18 cellular contexts compared by ENCODE assay signal in genomic region chr16:84068041-84068440, GRCh38. TPM values are rescaled to one million over a fixed set of nuclear protein-coding genes. Genes with fewer than 3 reads are reported as not detected.
DNase-seq lines count a peak whose midpoint lies in the region; ATAC-seq and TF ChIP-seq lines count a peak whose summit lies in the region.
"Had no signal": no experiment of that assay in that cellular context is flagged by ENCODE, and none has a peak within 500 bp of the region (broad histone marks: within the 10 kb centered on the region; RNA-seq: fewer than 3 reads in every experiment).

No MANE protein-coding gene starts in this region.

- H3K79me2 ChIP-seq in SK-N-SH (ENCODE audit: insufficient read depth), result no peaks in the 10 kb centered on the region

- TF ChIP-seq CTCF in CD14-positive monocyte (IDR thresholded peaks at IDR 0.05), result no peak
- TF ChIP-seq CTCF in neutrophil (IDR thresholded peaks at IDR 0.05), result no peak
- TF ChIP-seq CTCF in SK-N-SH (IDR thresholded peaks at IDR 0.05), result no peak

- ATAC-seq in HG02840 (IDR thresholded peaks at IDR 0.05; ENCODE audit: low FRiP score, unreplicated experiment), result no peak
- ATAC-seq: CD8-positive, alpha-beta T cell; HCT116; HepG2 had no signal

- H3K27me3 ChIP-seq in neutrophil, result no peaks in the 10 kb centered on the region
- no peaks in the 10 kb centered on the region for H3K27me3 ChIP-seq in SK-N-SH (ENCODE audit: insufficient read depth)
- H3K27me3 ChIP-seq: BLaER1 had no signal

- H3K9me3 ChIP-seq in neutrophil, result no peaks in the 10 kb centered on the region
- no peaks in the 10 kb centered on the region for H3K9me3 ChIP-seq in SK-N-SH
- H3K9me3 ChIP-seq: BLaER1 had no signal

- H3F3A ChIP-seq in SK-N-SH (replicated peaks; ENCODE audit: insufficient read depth), result peaks cover 16% of the 10 kb centered on the region

- no peak overlapping the region for H3K4me2 ChIP-seq in SK-N-SH
- H3K4me2 ChIP-seq: BLaER1 had no signal

- H3K4me3 ChIP-seq in neutrophil (ENCODE audit: low read depth in 1 of 2, low read length in 1 of 2) (no peak overlapping the region), SK-N-SH (ENCODE audit: low read depth in 2 of 2, low read length in 1 of 2) (no peak overlapping the region)
- H3K4me3 ChIP-seq: BLaER1 had no signal

- peaks cover 41% of the 10 kb centered on the region for H3K36me3 ChIP-seq in neutrophil
- peaks cover 57 to 78% of the 10 kb centered on the region in 2 experiments for H3K36me3 ChIP-seq in SK-N-SH (replicated peaks in 1 of 2; ENCODE audit: control insufficient read depth in 1 of 2, insufficient read depth in 2 of 2, low read length in 1 of 2)

- POLR2A ChIA-PET in SK-N-SH (lab: Yijun Ruan, JAX), result no interaction called here

- H3K27ac ChIP-seq in neutrophil, result peak overlapping the region; percentile 88
- H3K27ac ChIP-seq in SK-N-SH (ENCODE audit: low read depth in 2 of 2, low read length in 1 of 2), result no peak overlapping the region
- H3K27ac ChIP-seq: BLaER1 had no signal

- TF ChIP-seq RAD21 in SK-N-SH (IDR thresholded peaks at IDR 0.05; ENCODE audit: low read length), result no peak

- H4K20me1 ChIP-seq in SK-N-SH (ENCODE audit: insufficient read depth), result no peaks in the 10 kb centered on the region

- CTCF ChIA-PET in SK-N-SH (lab: Yijun Ruan, JAX), result interaction anchor here (1.0 to 21.4 kb wide), 4 partner anchors 15 to 142 kb away, joined by 3 to 470 read pairs (median 86); partner anchors contain the start of gene OSGIN1

- H3K27ac Mint-ChIP-seq in CD14-positive monocyte, result peak overlapping the region in 6 of 7 donors; percentile 76 to 97 (median 96)
- peak overlapping the region; percentile 90 for H3K27ac Mint-ChIP-seq in dendritic cell treated with granulocyte-macrophage colony-stimulating factor and Interleukin-4, amounts not matched to agents 40 ng/mL and 50 ng/mL, for 4 days
- H3K27ac Mint-ChIP-seq: CD8-positive, alpha-beta T cell; HFFc6 had no signal

- peaks cover 31% of the 10 kb centered on the region for H3K4me1 Mint-ChIP-seq in CD14-positive monocyte
- H3K4me1 Mint-ChIP-seq in dendritic cell treated with granulocyte-macrophage colony-stimulating factor and Interleukin-4, amounts not matched to agents 40 ng/mL and 50 ng/mL, for 4 days (ENCODE audit: low read depth), result peaks cover 46% of the 10 kb centered on the region

- H3K9ac ChIP-seq in SK-N-SH, result no peak overlapping the region
- H3K9ac ChIP-seq: BLaER1 had no signal

- H2AFZ ChIP-seq in SK-N-SH (ENCODE audit: low read depth), result no peak overlapping the region

- H3K9me2 ChIP-seq in SK-N-SH, result no peaks in the 10 kb centered on the region

- WGBS in SK-N-SH (ENCODE audit: low lambda C conversion rate), result 96% methylated on average over 8 of the region's 8 CpGs

- no peaks in the 10 kb centered on the region for H3K9me3 Mint-ChIP-seq in CD14-positive monocyte
- H3K9me3 Mint-ChIP-seq in dendritic cell treated with granulocyte-macrophage colony-stimulating factor and Interleukin-4, amounts not matched to agents 40 ng/mL and 50 ng/mL, for 4 days, result no peaks in the 10 kb centered on the region
- H3K9me3 Mint-ChIP-seq: CD8-positive, alpha-beta T cell; HFFc6; IgD-negative memory B cell had no signal

- intact Hi-C loops in CD14-positive monocyte (cut with micrococcal nuclease), result loop anchor here in 1 of 2 donors (5.0 kb wide), 2 partner anchors 34 to 114 kb away; no protein-coding TSS in a partner anchor
- intact Hi-C loops in dendritic cell treated with granulocyte-macrophage colony-stimulating factor and Interleukin-4, amounts not matched to agents 40 ng/mL and 50 ng/mL, for 4 days (cut with micrococcal nuclease), result loop anchor here (2.0 to 10.0 kb wide), 2 partner anchors 49 to 107 kb away; partner anchors contain the start of gene MBTPS1

- no peak overlapping the region for H3K4me3 Mint-ChIP-seq in CD14-positive monocyte
- H3K4me3 Mint-ChIP-seq in dendritic cell treated with granulocyte-macrophage colony-stimulating factor and Interleukin-4, amounts not matched to agents 40 ng/mL and 50 ng/mL, for 4 days, result no peak overlapping the region
- H3K4me3 Mint-ChIP-seq: CD8-positive, alpha-beta T cell; HFFc6; IgD-negative memory B cell had no signal

- no peak for DNase-seq in CD14-positive monocyte (ENCODE audit: low spot score)
- peak; percentile 60 for DNase-seq in NCI-H2171 treated with DMSO at 0.1 percent for 48 hours (lab: John Stamatoyannopoulos, UW)
- no peak for DNase-seq in AG08396 (ENCODE audit: low spot score)
- DNase-seq in SK-N-SH, result no peak
- DNase-seq: AML-193, Calu3, GOT3, H7, HFFc6, KBM-7 had no signal

- peaks cover 0 to 3% (median 0%) of the 10 kb centered on the region in 3 donors for H3K27me3 Mint-ChIP-seq in CD14-positive monocyte (ENCODE audit: low read depth in 3 of 3)
- no peaks in the 10 kb centered on the region for H3K27me3 Mint-ChIP-seq in dendritic cell treated with granulocyte-macrophage colony-stimulating factor and Interleukin-4, amounts not matched to agents 40 ng/mL and 50 ng/mL, for 4 days
- H3K27me3 Mint-ChIP-seq: IgD-negative memory B cell had no signal

- H3K4me1 ChIP-seq in neutrophil (ENCODE audit: control insufficient read depth in 1 of 2, insufficient read depth in 1 of 2, low read depth in 1 of 2, low read length in 1 of 2) (peaks cover 23 to 25% of the 10 kb centered on the region in 2 experiments), SK-N-SH (ENCODE audit: control insufficient read depth in 1 of 2, insufficient read depth in 2 of 2, low read depth in 1 of 2, low read length in 1 of 2) (peaks cover 5% of the 10 kb centered on the region in 2 experiments; a peak in 2 of 4 replicates)
- H3K4me1 ChIP-seq: BLaER1 had no signal

- H3K36me3 Mint-ChIP-seq in CD14-positive monocyte, result peaks cover 80 to 87% of the 10 kb centered on the region in 2 donors
- peaks cover 88% of the 10 kb centered on the region for H3K36me3 Mint-ChIP-seq in dendritic cell treated with granulocyte-macrophage colony-stimulating factor and Interleukin-4, amounts not matched to agents 40 ng/mL and 50 ng/mL, for 4 days (ENCODE audit: low read depth)

- no peak for TF ChIP-seq EP300 in SK-N-SH (IDR thresholded peaks at IDR 0.05; ENCODE audit: borderline replicate concordance in 1 of 2, low read depth in 1 of 2, low read length in 1 of 2)

TF ChIP-seq in SK-N-SH, 30 proteins besides CTCF, POLR2A, EP300 and RAD21:
- TF ChIP-seq FOXM1 (IDR thresholded peaks at IDR 0.05; ENCODE audit: low read depth), result no peak
- TF ChIP-seq RCOR1 (IDR thresholded peaks at IDR 0.05; ENCODE audit: low read length), result no peak
- TF ChIP-seq MEF2A (IDR thresholded peaks at IDR 0.05; ENCODE audit: borderline replicate concordance, low read depth), result no peak
- no peak for TF ChIP-seq YY1 (IDR thresholded peaks at IDR 0.05; ENCODE audit: low read depth)
- no peak for TF ChIP-seq JUND (IDR thresholded peaks at IDR 0.05)
- TF ChIP-seq GATA2 (CRISPR knock-in tag; IDR thresholded peaks at IDR 0.05), result no peak
- TF ChIP-seq RFX5 (IDR thresholded peaks at IDR 0.05; ENCODE audit: low read length), result no peak
- TF ChIP-seq ELF1 (IDR thresholded peaks at IDR 0.05), result no peak
- no peak for TF ChIP-seq FOXJ3 (CRISPR knock-in tag; IDR thresholded peaks at IDR 0.05)
- no peak for TF ChIP-seq TAF1 (IDR thresholded peaks at IDR 0.05; ENCODE audit: borderline replicate concordance, low read depth, low read length)
- no peak for TF ChIP-seq SMC3 (IDR thresholded peaks at IDR 0.05; ENCODE audit: low read depth, low read length)
- TF ChIP-seq POLR2AphosphoS5 (IDR thresholded peaks at IDR 0.05; ENCODE audit: low read depth, low read length), result no peak
- TF ChIP-seq PBX3 (IDR thresholded peaks at IDR 0.05), result no peak
- no peak for TF ChIP-seq EZH2phosphoT487 (IDR thresholded peaks at IDR 0.05; ENCODE audit: borderline replicate concordance, low read depth)
- TF ChIP-seq SIN3A (IDR thresholded peaks at IDR 0.05; ENCODE audit: borderline replicate concordance, low read depth, low read length), result no peak
- no peak for TF ChIP-seq TEAD4 (IDR thresholded peaks at IDR 0.05; ENCODE audit: borderline replicate concordance, insufficient read depth)

RNA-seq across cellular contexts. Expression of gene SLC38A8, which starts 25.4 kb away (rescaled TPM):
- not detected for polyA plus RNA-seq in CD14-positive monocyte
- polyA plus RNA-seq in SK-N-SH (2012; rRNA removed), result 0.08 TPM in 1 of 2 replicates, not detected in the other
- polyA plus RNA-seq in SK-N-SH (2012; cell fraction: cytosol; rRNA removed), result not detected in 2 replicates
- not detected in 2 replicates for polyA plus RNA-seq in SK-N-SH (2012; cell fraction: nucleus; rRNA removed)
- polyA plus RNA-seq: IgD-negative memory B cell had no signal

RNA-seq across cellular contexts. Expression of gene MBTPS1, which starts 48.7 kb away (rescaled TPM):
- 10 to 100 TPM; 26.4 to 28.0 TPM for polyA plus RNA-seq in CD14-positive monocyte
- polyA plus RNA-seq in SK-N-SH (2012; rRNA removed), result 81.6 and 84.9 TPM in 2 replicates
- polyA plus RNA-seq in SK-N-SH (2012; cell fraction: cytosol; rRNA removed), result 81.9 and 82.5 TPM in 2 replicates
- 140 and 164 TPM in 2 replicates for polyA plus RNA-seq in SK-N-SH (2012; cell fraction: nucleus; rRNA removed)
